ENCODE assay signal across 8 cellular contexts in genomic region chr2:41840702-41841551, GRCh38.
DNase-seq lines count a peak whose midpoint lies in the region; ATAC-seq, FAIRE-seq and TF ChIP-seq lines count a peak whose summit lies in the region.

No MANE protein-coding gene starts in this region.

- H3K36me3 ChIP-seq in Loucy (ENCODE audit: insufficient read depth, low read length): no peaks in the 10 kb centered on the region
- H3K36me3 ChIP-seq in neural progenitor cell: no peaks in the 10 kb centered on the region

- H4K20me1 ChIP-seq in Loucy (ENCODE audit: insufficient read depth, low read length, poor library complexity, severe bottlenecking) (no peaks in the 10 kb centered on the region), neural progenitor cell (ENCODE audit: low read depth) (peaks cover 8% of the 10 kb centered on the region)

- TF ChIP-seq CTCF in Loucy (conservative IDR thresholded peaks at IDR 0.05; ENCODE audit: low read length) (peak; percentile 66), foreskin keratinocyte (conservative IDR thresholded peaks at IDR 0.05) (peak; percentile 99), neural progenitor cell (IDR thresholded peaks at IDR 0.05) (peak; percentile 99)

- H3K9me2 ChIP-seq in Loucy (replicated peaks; ENCODE audit: low read depth, low read length): no peaks in the 10 kb centered on the region

- H2AFZ ChIP-seq in Loucy (ENCODE audit: low read length) (no peak overlapping the region), neural progenitor cell (replicated peaks) (peak overlapping the region; percentile 77)

- no peak overlapping the region for H3K9ac ChIP-seq in Loucy (ENCODE audit: low read depth, low read length, poor library complexity, severe bottlenecking)
- no peak overlapping the region for H3K9ac ChIP-seq in neural progenitor cell

- H3K4me2 ChIP-seq in Loucy (ENCODE audit: low read depth, low read length, poor library complexity, severe bottlenecking) (no peak overlapping the region), neural progenitor cell (peak overlapping the region; percentile 92)

- peaks cover 6% of the 10 kb centered on the region for H3K4me1 Mint-ChIP-seq in neural progenitor cell

- H3K27ac Mint-ChIP-seq in neural progenitor cell: peak overlapping the region; percentile 90

- peak; percentile 22; the same call in 1 of the 2 replicates for TF ChIP-seq POLR2A in H54 (IDR thresholded peaks at IDR 0.05; ENCODE audit: low read depth, low read length)

- peaks cover 15% of the 10 kb centered on the region for H3K27me3 Mint-ChIP-seq in neural progenitor cell (ENCODE audit: insufficient read depth, low read depth)

- H3K4me3 Mint-ChIP-seq in neural progenitor cell: peak overlapping the region; percentile 97

- peak; percentile 98 for DNase-seq in ELR (ENCODE audit: low read depth)
- peak; percentile 78 for DNase-seq in H54 (ENCODE audit: insufficient read length, low spot score)
- peak; percentile 93 for DNase-seq in SHP77 (lab: John Stamatoyannopoulos, UW)
- DNase-seq in activated gamma-delta T cell treated with anti-CD3 and anti-CD28 coated beads, Interleukin-2, amount 50 U/mL, for 16 hours (ENCODE audit: low read depth): peak; percentile 97
- DNase-seq in foreskin keratinocyte: peak; percentile 83 to 89
- DNase-seq in neural progenitor cell (ENCODE audit: low spot score): peak; percentile 95
- DNase-seq in stromal cell of bone marrow (ENCODE audit: low read depth): peak; percentile 89

- no peaks in the 10 kb centered on the region for H3K79me2 ChIP-seq in Loucy (ENCODE audit: insufficient read depth, low read length)
- H3K79me2 ChIP-seq in neural progenitor cell (ENCODE audit: low read depth): no peaks in the 10 kb centered on the region

- H3K36me3 Mint-ChIP-seq in neural progenitor cell: no peaks in the 10 kb centered on the region

- no peaks in the 10 kb centered on the region for H3K9me3 ChIP-seq in Loucy (ENCODE audit: insufficient read depth, low read depth, low read length)
- no peaks in the 10 kb centered on the region for H3K9me3 ChIP-seq in neural progenitor cell (ENCODE audit: low read depth)

- no peaks in the 10 kb centered on the region for H3K9me3 Mint-ChIP-seq in neural progenitor cell

- H3K4me1 ChIP-seq in Loucy (ENCODE audit: insufficient read depth, low read length, poor library complexity, severe bottlenecking) (no peaks in the 10 kb centered on the region), foreskin keratinocyte (no peaks in the 10 kb centered on the region), neural progenitor cell (no peaks in the 10 kb centered on the region)

- FAIRE-seq in H54 (lab: Jason Lieb, UNC): peak; percentile 98

- H3F3A ChIP-seq in Loucy (ENCODE audit: low read depth): no peaks in the 10 kb centered on the region
- no peaks in the 10 kb centered on the region for H3F3A ChIP-seq in neural progenitor cell (ENCODE audit: low read depth)

- H3K27me3 ChIP-seq in Loucy (ENCODE audit: insufficient read depth, low read length, poor library complexity, severe bottlenecking) (no peaks in the 10 kb centered on the region), foreskin keratinocyte (peaks cover 2% of the 10 kb centered on the region), neural progenitor cell (peaks cover 79% of the 10 kb centered on the region)

- H3K27ac ChIP-seq in foreskin keratinocyte (no peak overlapping the region), neural progenitor cell (no peak overlapping the region)

- ATAC-seq in foreskin keratinocyte: peak; percentile 99

- H3K4me3 ChIP-seq in Loucy (ENCODE audit: low read length, poor library complexity, severe bottlenecking) (no peak overlapping the region), neural progenitor cell (peak overlapping the region; percentile 67)
